In the genomic region with DNA sequence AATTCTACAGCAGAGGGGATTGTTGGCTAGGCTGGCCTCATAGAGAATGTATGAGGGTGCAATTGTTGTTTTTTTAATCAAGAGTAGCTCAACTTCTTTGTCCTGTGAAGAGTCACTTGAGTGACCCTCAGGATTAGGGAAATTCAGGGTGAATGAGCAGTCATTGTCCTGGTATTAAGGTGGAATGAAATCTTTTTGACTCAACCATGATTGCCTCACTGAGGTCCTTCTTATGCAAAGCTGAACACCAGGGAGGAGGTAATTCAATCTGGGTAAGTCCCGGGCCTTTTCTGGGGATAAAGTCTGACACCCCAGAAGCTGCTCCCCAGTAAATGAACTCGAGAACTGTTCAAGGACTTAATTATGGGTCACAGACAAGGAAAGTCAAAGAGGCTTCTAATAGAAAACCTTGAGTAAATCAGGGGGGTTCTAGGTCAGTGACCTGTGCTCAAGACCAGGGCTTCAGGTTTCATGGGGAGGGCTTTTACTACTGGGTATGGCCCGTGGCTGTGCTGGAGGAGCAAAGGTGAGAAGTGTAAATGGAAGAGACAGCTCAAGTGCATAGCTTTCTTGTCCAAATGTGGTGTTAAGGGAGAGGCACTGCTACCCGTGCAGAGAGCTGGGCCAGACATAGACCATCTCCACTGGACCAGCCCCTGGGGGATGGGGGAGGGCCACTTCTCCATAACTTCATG, we compare ENCODE assay signal across 15 cellular contexts. TPM values are rescaled to one million over a fixed set of nuclear protein-coding genes. Genes with fewer than 3 reads are reported as not detected.
DNase-seq lines count a peak whose midpoint lies in the region; ATAC-seq and TF ChIP-seq lines count a peak whose summit lies in the region.
"Had no signal": no experiment of that assay in that cellular context is flagged by ENCODE, and none has a peak within 500 bp of the region (broad histone marks: within the 10 kb centered on the region; RNA-seq: fewer than 3 reads in every experiment).

No MANE protein-coding gene starts in this region.

- H3K4me2 ChIP-seq in OCI-LY7 (ENCODE audit: low read length): no peak overlapping the region

- no peaks in the 10 kb centered on the region for H3K27me3 ChIP-seq in HUES48 (ENCODE audit: control insufficient read depth, insufficient read depth, low read length)
- no peaks in the 10 kb centered on the region for H3K27me3 ChIP-seq in iPS-18a (ENCODE audit: control insufficient read depth, insufficient read depth, low read length)
- no peaks in the 10 kb centered on the region for H3K27me3 ChIP-seq in thyroid gland
- H3K27me3 ChIP-seq in adrenal gland: no peaks in the 10 kb centered on the region
- H3K27me3 ChIP-seq in vagina: no peaks in the 10 kb centered on the region

- H3K4me1 Mint-ChIP-seq in activated T-helper 17 cell treated with anti-CD3 and anti-CD28 coated beads, Interleukin-2, amount 50 U/mL, for 72 hours: no peaks in the 10 kb centered on the region
- H3K4me1 Mint-ChIP-seq: B cell; CD4-positive, alpha-beta memory T cell; IgD-negative memory B cell had no signal

- H3K27me3 Mint-ChIP-seq in activated T-helper 17 cell treated with anti-CD3 and anti-CD28 coated beads, Interleukin-2, amount 50 U/mL, for 72 hours: peaks cover 1% of the 10 kb centered on the region
- H3K27me3 Mint-ChIP-seq: B cell, IgD-negative memory B cell had no signal

- peak overlapping the region; percentile 96 for H3K27ac ChIP-seq in HUES48 (ENCODE audit: low read depth, low read length)
- H3K27ac ChIP-seq in iPS-18a (ENCODE audit: low read length): peak overlapping the region; percentile 37
- H3K27ac ChIP-seq in thyroid gland: peak overlapping the region in 2 of 3 donors; percentile 50 to 52
- H3K27ac ChIP-seq in adrenal gland: no peak overlapping the region
- no peak overlapping the region for H3K27ac ChIP-seq in OCI-LY7 (ENCODE audit: low read depth, low read length, poor library complexity, severe bottlenecking)
- no peak overlapping the region for H3K27ac ChIP-seq in vagina

- TF ChIP-seq CTCF in thyroid gland (IDR thresholded peaks at IDR 0.05): no peak
- TF ChIP-seq CTCF in adrenal gland (IDR thresholded peaks at IDR 0.05): no peak
- no peak for TF ChIP-seq CTCF in OCI-LY7 (conservative IDR thresholded peaks at IDR 0.05; ENCODE audit: low read length)
- no peak for TF ChIP-seq CTCF in vagina (IDR thresholded peaks at IDR 0.05)

- H3K79me2 ChIP-seq in OCI-LY7 (ENCODE audit: insufficient read depth, low read depth, low read length): no peaks in the 10 kb centered on the region

- CTCF ChIA-PET in OCI-LY7 (lab: Charles Lee; ENCODE audit: unreplicated experiment): no interaction called here

- H3K4me3 ChIP-seq in HUES48 (ENCODE audit: low read depth, low read length) (no peak overlapping the region), iPS-18a (ENCODE audit: low read length) (no peak overlapping the region), thyroid gland (replicated peaks in 1 of 3) (no peak overlapping the region), adrenal gland (no peak overlapping the region), OCI-LY7 (ENCODE audit: low read depth, low read length, poor library complexity, severe bottlenecking) (no peak overlapping the region), vagina (no peak overlapping the region)

- H3K9me3 ChIP-seq in HUES48 (ENCODE audit: control insufficient read depth, insufficient read depth, low read length): peaks cover 26% of the 10 kb centered on the region
- H3K9me3 ChIP-seq in iPS-18a (ENCODE audit: control insufficient read depth, low read depth, low read length): peaks cover 3% of the 10 kb centered on the region
- no peaks in the 10 kb centered on the region for H3K9me3 ChIP-seq in thyroid gland
- H3K9me3 ChIP-seq in adrenal gland (replicated peaks in 1 of 3): no peaks in the 10 kb centered on the region
- no peaks in the 10 kb centered on the region for H3K9me3 ChIP-seq in OCI-LY7 (ENCODE audit: low read length)
- no peaks in the 10 kb centered on the region for H3K9me3 ChIP-seq in vagina

- H3K9ac ChIP-seq in HUES48 (ENCODE audit: low read depth, low read length): peak overlapping the region; percentile 22; the same call in 1 of the 2 replicates
- H3K9ac ChIP-seq in iPS-18a (ENCODE audit: low read length): no peak overlapping the region

- no peak for TF ChIP-seq POLR2A in thyroid gland (IDR thresholded peaks at IDR 0.05)
- no peak for TF ChIP-seq POLR2A in adrenal gland (IDR thresholded peaks at IDR 0.05)
- no peak for TF ChIP-seq POLR2A in vagina (IDR thresholded peaks at IDR 0.05)

- H3K27ac Mint-ChIP-seq in activated T-helper 17 cell treated with anti-CD3 and anti-CD28 coated beads, Interleukin-2, amount 50 U/mL, for 72 hours: peak overlapping the region; percentile 67
- H3K27ac Mint-ChIP-seq: B cell; CD4-positive, alpha-beta memory T cell; IgD-negative memory B cell had no signal

- no peaks in the 10 kb centered on the region for H3K9me3 Mint-ChIP-seq in activated T-helper 17 cell treated with anti-CD3 and anti-CD28 coated beads, Interleukin-2, amount 50 U/mL, for 72 hours
- H3K9me3 Mint-ChIP-seq: CD4-positive, alpha-beta memory T cell had no signal

- no peaks in the 10 kb centered on the region for H3K36me3 ChIP-seq in HUES48 (ENCODE audit: control insufficient read depth, insufficient read depth, low read length)
- H3K36me3 ChIP-seq in iPS-18a (ENCODE audit: control insufficient read depth, low read depth, low read length): no peaks in the 10 kb centered on the region
- no peaks in the 10 kb centered on the region for H3K36me3 ChIP-seq in thyroid gland
- H3K36me3 ChIP-seq in adrenal gland (replicated peaks in 1 of 2): no peaks in the 10 kb centered on the region
- no peaks in the 10 kb centered on the region for H3K36me3 ChIP-seq in OCI-LY7 (ENCODE audit: insufficient read depth, low read length)
- H3K36me3 ChIP-seq in vagina: no peaks in the 10 kb centered on the region

- WGBS in thyroid gland, 2 donors: 43% methylated on average over 4 of the region's 4 CpGs
- WGBS in adrenal gland, 4 donors: 79 to 92% (median 80%) methylated on average over 4 of the region's 4 CpGs

- H3K4me1 ChIP-seq in HUES48 (ENCODE audit: control insufficient read depth, insufficient read depth, low read length): peaks cover 35% of the 10 kb centered on the region
- H3K4me1 ChIP-seq in iPS-18a (ENCODE audit: control insufficient read depth, low read depth, low read length): peaks cover 14% of the 10 kb centered on the region
- peaks cover 17 to 39% of the 10 kb centered on the region in 2 donors for H3K4me1 ChIP-seq in thyroid gland
- peaks cover 0 to 7% of the 10 kb centered on the region in 2 donors for H3K4me1 ChIP-seq in adrenal gland (replicated peaks in 1 of 2)
- no peaks in the 10 kb centered on the region for H3K4me1 ChIP-seq in OCI-LY7 (ENCODE audit: insufficient read depth, low read length, poor library complexity, severe bottlenecking)
- H3K4me1 ChIP-seq in vagina: no peaks in the 10 kb centered on the region

- H3K4me3 Mint-ChIP-seq in activated T-helper 17 cell treated with anti-CD3 and anti-CD28 coated beads, Interleukin-2, amount 50 U/mL, for 72 hours: no peak overlapping the region
- H3K4me3 Mint-ChIP-seq: B cell; CD4-positive, alpha-beta memory T cell; IgD-negative memory B cell had no signal

- H3K9me2 ChIP-seq in OCI-LY7 (ENCODE audit: insufficient read depth, low read length): no peaks in the 10 kb centered on the region

- POLR2A ChIA-PET in OCI-LY7 (lab: Charles Lee): interaction anchor here (0.5 to 1.3 kb wide), 7 partner anchors 12 to 1984 kb away, joined by 3 to 4 read pairs (median 3); no protein-coding TSS in a partner anchor

- no peaks in the 10 kb centered on the region for H4K20me1 ChIP-seq in OCI-LY7 (ENCODE audit: insufficient read depth, low read length)

- no peak for ATAC-seq in activated T-helper 17 cell treated with anti-CD3 and anti-CD28 coated beads, Interleukin-2, amount 50 U/mL, for 72 hours (replicated peaks)

- no peak overlapping the region for H2AFZ ChIP-seq in OCI-LY7 (ENCODE audit: low read length)

- DNase-seq in thyroid gland: peak; percentile 35 to 41
- DNase-seq in adrenal gland: no peak
- DNase-seq in OCI-LY7 (ENCODE audit: low spot score): no peak
- no peak for DNase-seq in vagina (ENCODE audit: extremely low spot score in 2 of 2)
- DNase-seq: ACHN; CD4-positive, alpha-beta memory T cell; DMS79 treated with DMSO at 0.1 percent for 48 hours; NCI-H1417; NCI-H2029; NCI-H2171 treated with DMSO at 0.1 percent for 48 hours had no signal

- intact Hi-C loops in thyroid gland (cut with DNase I) (no loop called here), adrenal gland (cut with DNase I) (no loop called here), OCI-LY7 (cut with micrococcal nuclease; ENCODE audit: unreplicated experiment) (no loop called here), vagina (cut with DNase I) (no loop called here)

- BruUV-seq in OCI-LY7 (replicated peaks; lab: Mats Ljungman, UMichigan): no TSS peak

- H3K36me3 Mint-ChIP-seq in activated T-helper 17 cell treated with anti-CD3 and anti-CD28 coated beads, Interleukin-2, amount 50 U/mL, for 72 hours (ENCODE audit: low read depth): no peaks in the 10 kb centered on the region
- H3K36me3 Mint-ChIP-seq: CD4-positive, alpha-beta memory T cell had no signal

RNA-seq across cellular contexts. Expression of a gene that starts 25.3 kb away (rescaled TPM):
- 10 to 100 TPM; 11.0 to 11.4 TPM for total RNA-seq in activated T-helper 17 cell treated with anti-CD3 and anti-CD28 coated beads, Interleukin-2, amount 50 U/mL, for 72 hours
- total RNA-seq in thyroid gland (10 to 100 TPM; 12.8 to 13.3 (median 12.9) TPM), adrenal gland (10 to 100 TPM in 1 of 8 donors, 1 to 10 TPM in 7; 4.5 to 14.4 (median 6.6) TPM), OCI-LY7 (2022) (15.8 and 17.0 TPM in 2 replicates), vagina (6.6 TPM)
- polyA plus RNA-seq in adrenal gland: 1 to 10 TPM; 2.2 to 7.0 (median 4.0) TPM
- 13.7 and 15.3 TPM in 2 replicates for total RNA-seq in OCI-LY7 (2014; rRNA removed; shearing (Covaris generic))

RNA-seq across cellular contexts. Expression of a gene that starts 52.7 kb away (rescaled TPM):
- total RNA-seq in activated T-helper 17 cell treated with anti-CD3 and anti-CD28 coated beads, Interleukin-2, amount 50 U/mL, for 72 hours: 10 to 100 TPM; 43.3 to 58.3 TPM
- 10 to 100 TPM; 14.3 to 33.6 (median 21.7) TPM for total RNA-seq in thyroid gland
- total RNA-seq in adrenal gland: 10 to 100 TPM in 4 of 8 donors, 1 to 10 TPM in 4; 3.8 to 16.7 (median 10.4) TPM
- 10 to 100 TPM in 2 of 3 donors, 1 to 10 TPM in 1; 3.7 to 99.9 (median 35.2) TPM for polyA plus RNA-seq in adrenal gland
- total RNA-seq in OCI-LY7 (2014; rRNA removed; shearing (Covaris generic)): 69.2 and 79.5 TPM in 2 replicates
- total RNA-seq in OCI-LY7 (2022): 101 and 108 TPM in 2 replicates
- 54.0 TPM for total RNA-seq in vagina

Comparison
In these comparisons a context has a peak if more than half of its experiments do, and no peak if none do; other contexts are left out.
1. H3K27ac ChIP-seq: peak in HUES48 (single experiment), iPS-18a (single experiment) and thyroid gland (2 of 3); none in adrenal gland (0 of 5), OCI-LY7 (single experiment) and vagina (single experiment).
2. DNase-seq: peak in thyroid gland (2 of 2); none in adrenal gland (0 of 7), OCI-LY7 (single experiment) and vagina (0 of 2).